8 cellular contexts compared by ENCODE assay signal in the genomic region with DNA sequence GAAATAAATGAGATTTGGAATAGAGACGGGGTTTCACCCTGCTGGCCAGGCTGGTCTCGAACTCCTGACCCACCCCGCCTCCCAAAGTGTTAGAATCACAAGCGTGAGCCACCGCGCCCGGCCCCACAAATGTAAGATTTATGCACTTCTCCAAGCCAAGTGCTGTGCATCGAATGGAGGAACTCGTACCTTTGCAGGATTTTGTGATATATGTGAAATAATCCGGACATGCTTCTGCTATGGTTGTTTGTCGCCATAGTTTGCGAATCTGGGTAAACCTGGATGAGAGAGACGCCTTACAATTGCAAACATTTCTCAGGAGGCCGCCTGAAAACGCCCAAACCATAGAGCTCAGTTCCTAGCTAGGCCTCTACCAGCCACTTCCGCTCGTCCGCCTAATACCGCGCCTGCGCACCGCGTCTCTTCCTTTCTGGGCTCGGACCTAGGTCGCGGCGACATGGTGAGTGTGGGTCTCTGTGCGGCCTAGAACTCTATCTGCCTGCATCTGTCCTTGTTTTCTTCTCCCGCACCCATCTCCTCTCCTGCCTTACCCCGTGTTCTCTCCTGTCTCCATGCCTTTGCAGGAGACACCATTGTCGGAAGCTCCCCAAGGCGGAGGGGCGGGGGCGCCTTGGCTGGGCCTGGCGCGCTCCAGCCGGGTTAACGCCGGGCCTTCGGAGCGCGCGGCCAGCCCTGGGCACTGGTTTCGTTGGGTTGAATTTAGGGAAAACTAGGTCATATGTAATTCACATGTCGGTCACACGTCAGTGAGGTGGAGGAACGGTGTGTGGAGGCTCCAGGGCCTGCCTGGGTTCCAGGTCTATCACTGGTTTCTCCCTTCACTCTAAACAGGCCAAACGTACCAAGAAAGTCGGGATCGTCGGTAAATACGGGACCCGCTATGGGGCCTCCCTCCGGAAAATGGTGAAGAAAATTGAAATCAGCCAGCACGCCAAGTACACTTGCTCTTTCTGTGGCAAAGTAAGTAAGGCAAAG. TPM values are rescaled to one million over a fixed set of nuclear protein-coding genes. Genes with fewer than 3 reads are reported as not detected.
A peak's percentile ranks its signal among the peaks of the same experiment; 100 is the strongest.
DNase-seq lines count a peak whose midpoint lies in the region; ATAC-seq and TF ChIP-seq lines count a peak whose summit lies in the region.

TSS of gene RPL37A (plus strand) at position 427 of the 996 bp plus-strand sequence. CDS start at position 458, 31 bp downstream.

- H3K27me3 ChIP-seq in HUES64 (ENCODE audit: insufficient read depth, low read length): no peaks in the 10 kb centered on the region
- no peaks in the 10 kb centered on the region for H3K27me3 ChIP-seq in OCI-LY1 (ENCODE audit: insufficient read depth, low read length)

- H3K4me2 ChIP-seq in OCI-LY1 (ENCODE audit: low read length): peak within 1 kb of the TSS; percentile 84

- peak within 1 kb of the TSS; percentile 99 for H3K9ac ChIP-seq in HUES64 (ENCODE audit: low read depth, low read length)
- peak within 1 kb of the TSS; percentile 92 for H3K9ac ChIP-seq in OCI-LY1 (ENCODE audit: low read length)

- H3K4me3 Mint-ChIP-seq in Calu3 (ENCODE audit: low read depth, unreplicated experiment): peak within 1 kb of the TSS; percentile 100
- peak within 1 kb of the TSS; percentile 99 for H3K4me3 Mint-ChIP-seq in endothelial cell (ENCODE audit: unreplicated experiment)
- peak within 1 kb of the TSS; percentile 96 for H3K4me3 Mint-ChIP-seq in mesothelial cell of epicardium

- no peaks in the 10 kb centered on the region; the same call in 1 of the 2 replicates for H4K20me1 ChIP-seq in OCI-LY1 (ENCODE audit: insufficient read depth, low read length)

- H3K27me3 Mint-ChIP-seq in Calu3 (ENCODE audit: unreplicated experiment) (no peaks in the 10 kb centered on the region), endothelial cell (ENCODE audit: unreplicated experiment) (no peaks in the 10 kb centered on the region), mesothelial cell of epicardium (ENCODE audit: low read depth) (no peaks in the 10 kb centered on the region)

- no peaks in the 10 kb centered on the region for H3F3A ChIP-seq in OCI-LY1 (ENCODE audit: insufficient read depth, low read length)

- CTCF ChIA-PET in Calu3 (lab: Charles Lee): interaction anchor here (0.6 kb wide), 1 partner anchor 37 kb away, joined by 3 read pairs; no protein-coding TSS in a partner anchor

- DNase-seq in Calu3 (peak; percentile 91), endothelial cell (ENCODE audit: low spot score) (peak; percentile 86), mesothelial cell of epicardium (ENCODE audit: low spot score in 2 of 2, unreplicated experiment in 2 of 2) (peak; percentile 83 to 89)
- peak; percentile 86 for DNase-seq in activated CD8-positive, alpha-beta memory T cell treated with anti-CD3 and anti-CD28 coated beads, Interleukin-2, amount 50 U/mL, for 4 hours
- peak; percentile 83 to 85 for DNase-seq in stimulated activated CD8-positive, alpha-beta memory T cell treated with anti-CD3 and anti-CD28 coated beads, Interleukin-15, amount 100 ng/mL, for 48 hours (ENCODE audit: low read depth in 2 of 2)

- peaks cover 47% of the 10 kb centered on the region for H3K36me3 ChIP-seq in HUES64 (ENCODE audit: insufficient read depth, low read length)
- H3K36me3 ChIP-seq in OCI-LY1 (ENCODE audit: insufficient read depth, low read length): peaks cover 49% of the 10 kb centered on the region

- intact Hi-C loops in Calu3 (cut with micrococcal nuclease; ENCODE audit: unreplicated experiment): no loop called here

- peak; percentile 91 for ATAC-seq in GM21447 (IDR thresholded peaks at IDR 0.05; ENCODE audit: unreplicated experiment)

- peaks cover 61% of the 10 kb centered on the region for H3K36me3 Mint-ChIP-seq in Calu3 (ENCODE audit: insufficient read depth, unreplicated experiment)
- peaks cover 29% of the 10 kb centered on the region for H3K36me3 Mint-ChIP-seq in endothelial cell (ENCODE audit: low read depth, unreplicated experiment)
- peaks cover 30% of the 10 kb centered on the region for H3K36me3 Mint-ChIP-seq in mesothelial cell of epicardium

- H3K4me1 ChIP-seq in HUES64 (ENCODE audit: insufficient read depth, low read length) (peaks cover 26% of the 10 kb centered on the region), OCI-LY1 (ENCODE audit: insufficient read depth, low read length, severe bottlenecking) (peaks cover 33% of the 10 kb centered on the region)

- peak within 1 kb of the TSS; percentile 76 for H2AFZ ChIP-seq in OCI-LY1 (ENCODE audit: low read length)

- no peaks in the 10 kb centered on the region for H3K9me2 ChIP-seq in OCI-LY1 (ENCODE audit: low read depth, low read length)

- TF ChIP-seq CTCF in Calu3 (IDR thresholded peaks at IDR 0.05; ENCODE audit: unreplicated experiment): no peak
- no peak for TF ChIP-seq CTCF in OCI-LY1 (IDR thresholded peaks at IDR 0.05; ENCODE audit: low read length)
- no peak for TF ChIP-seq CTCF in endothelial cell (IDR thresholded peaks at IDR 0.05; ENCODE audit: unreplicated experiment)
- no peak for TF ChIP-seq CTCF in mesothelial cell of epicardium (IDR thresholded peaks at IDR 0.05; ENCODE audit: unreplicated experiment)

- H3K27ac ChIP-seq in HUES64 (ENCODE audit: low read depth, low read length): peak within 1 kb of the TSS; percentile 89
- H3K27ac ChIP-seq in OCI-LY1 (ENCODE audit: low read depth, low read length, poor library complexity, severe bottlenecking): peak within 1 kb of the TSS; percentile 27

- H3K4me3 ChIP-seq in HUES64 (ENCODE audit: low read length): peak within 1 kb of the TSS; percentile 91
- H3K4me3 ChIP-seq in OCI-LY1 (ENCODE audit: low read depth, low read length, poor library complexity, severe bottlenecking): peak within 1 kb of the TSS; percentile 93

- 6% methylated on average over 55 of the region's 55 CpGs for WGBS in HUES64

- H3K4me1 Mint-ChIP-seq in Calu3 (ENCODE audit: low read depth, unreplicated experiment) (peaks cover 27% of the 10 kb centered on the region), endothelial cell (ENCODE audit: unreplicated experiment) (peaks cover 48% of the 10 kb centered on the region), mesothelial cell of epicardium (peaks cover 45% of the 10 kb centered on the region)

- no TSS peak for BruUV-seq in Calu3 (replicated peaks; lab: Mats Ljungman, UMichigan)

- H3K9me3 ChIP-seq in HUES64 (ENCODE audit: insufficient read depth, low read depth, low read length) (no peaks in the 10 kb centered on the region), OCI-LY1 (ENCODE audit: low read length) (no peaks in the 10 kb centered on the region)

- H3K27ac Mint-ChIP-seq in Calu3 (ENCODE audit: unreplicated experiment) (peak within 1 kb of the TSS; percentile 100), endothelial cell (ENCODE audit: unreplicated experiment) (peak within 1 kb of the TSS; percentile 89), mesothelial cell of epicardium (peak within 1 kb of the TSS; percentile 94)

- H3K9me3 Mint-ChIP-seq in Calu3 (ENCODE audit: low read depth, unreplicated experiment) (no peaks in the 10 kb centered on the region), endothelial cell (ENCODE audit: unreplicated experiment) (no peaks in the 10 kb centered on the region), mesothelial cell of epicardium (no peaks in the 10 kb centered on the region)

- H3K79me2 ChIP-seq in OCI-LY1 (ENCODE audit: insufficient read depth, low read length): peaks cover 19% of the 10 kb centered on the region

RNA-seq across cellular contexts. Expression of gene RPL37A, which starts in this region (rescaled TPM):
- total RNA-seq in Calu3 (2022): 1,797 and 1,889 TPM in 2 replicates
- polyA plus RNA-seq in HUES64 (2013, experiment 1 of 2): 1,793 TPM
- polyA plus RNA-seq in HUES64 (2013, experiment 2 of 2): 1,889 TPM
- 2,729 TPM for total RNA-seq in endothelial cell (ENCODE audit: unreplicated experiment)
- total RNA-seq in mesothelial cell of epicardium: 2,728 to 2,928 TPM (median 2,867 TPM) in 3 replicates

Comparison
In these comparisons a context has a peak if more than half of its experiments do, and no peak if none do; other contexts are left out.
1. Peak in every context shown above with its lines: DNase-seq, ATAC-seq, H3K4me3 ChIP-seq and H3K27ac ChIP-seq.